14 cellular contexts compared by ENCODE assay signal in genomic region chr11:87359401-87359800, GRCh38.
A peak's percentile ranks its signal among the peaks of the same experiment; 100 is the strongest.
DNase-seq lines count a peak whose midpoint lies in the region; ATAC-seq and TF ChIP-seq lines count a peak whose summit lies in the region.
"Had no signal": no experiment of that assay in that cellular context is flagged by ENCODE, and none has a peak within 500 bp of the region (broad histone marks: within the 10 kb centered on the region; RNA-seq: fewer than 3 reads in every experiment).

No MANE protein-coding gene starts in this region.

- H3K9me3 ChIP-seq in OCI-LY3 (ENCODE audit: insufficient read depth, low read length) (no peaks in the 10 kb centered on the region), transverse colon (no peaks in the 10 kb centered on the region), right atrium auricular region (no peaks in the 10 kb centered on the region)
- H3K9me3 ChIP-seq: heart right ventricle had no signal

- H3K27ac ChIP-seq in OCI-LY3 (ENCODE audit: low read length) (peak overlapping the region; percentile 44; the same call in 1 of the 2 replicates), transverse colon (no peak overlapping the region), right atrium auricular region (no peak overlapping the region)
- H3K27ac ChIP-seq: heart right ventricle had no signal

- no peak for ATAC-seq in left cardiac atrium
- ATAC-seq in HG03175 (IDR thresholded peaks at IDR 0.05; ENCODE audit: unreplicated experiment) = no peak
- ATAC-seq: activated CD8-positive, alpha-beta T cell treated with anti-CD3 and anti-CD28 coated beads, Interleukin-2, amount 10 ng/mL, durations not matched to agents 7 days and 5 days; activated naive CD8-positive, alpha-beta T cell treated with anti-CD3 and anti-CD28 coated beads, Interleukin-2, amount 50 U/mL, for 24 hours; heart right ventricle had no signal

- intact Hi-C loops in transverse colon (cut with DNase I; ENCODE audit: low total_unique reads) = no loop called here
- intact Hi-C loops in left cardiac atrium (cut with DNase I) = loop anchor here in 1 of 2 donors (10.0 kb wide), 1 partner anchor 1185 kb away; no protein-coding TSS in a partner anchor

- H4K20me1 ChIP-seq in OCI-LY3 (ENCODE audit: insufficient read depth, low read length) = no peaks in the 10 kb centered on the region

- H3K27me3 ChIP-seq in OCI-LY3 (ENCODE audit: low read depth, low read length) (no peaks in the 10 kb centered on the region), transverse colon (no peaks in the 10 kb centered on the region), right atrium auricular region (no peaks in the 10 kb centered on the region)
- H3K27me3 ChIP-seq: heart right ventricle had no signal

- H2AFZ ChIP-seq in OCI-LY3 (ENCODE audit: low read depth, low read length) = no peak overlapping the region

- WGBS in transverse colon (ENCODE audit: low coverage in 1 of 2), 2 donors = 40% methylated on average over 6 of the region's 6 CpGs; no CpG with 5 or more reads in 1 of the 2 donors

- H3K79me2 ChIP-seq in OCI-LY3 (ENCODE audit: low read length) = no peaks in the 10 kb centered on the region

- no peak for TF ChIP-seq POLR2A in transverse colon (IDR thresholded peaks at IDR 0.05)

- H3K4me1 ChIP-seq in OCI-LY3 (ENCODE audit: low read length) = peaks cover 53% of the 10 kb centered on the region
- H3K4me1 ChIP-seq in transverse colon = peaks cover 0 to 7% (median 0%) of the 10 kb centered on the region in 4 donors
- peaks cover 0 to 18% of the 10 kb centered on the region in 2 donors for H3K4me1 ChIP-seq in right atrium auricular region

- H3K9ac ChIP-seq in OCI-LY3 (ENCODE audit: low read length) = peak overlapping the region; percentile 34; the same call in 1 of the 2 replicates

- TF ChIP-seq CTCF in OCI-LY3 (IDR thresholded peaks at IDR 0.05; ENCODE audit: low read depth, low read length) = no peak
- TF ChIP-seq CTCF in transverse colon (IDR thresholded peaks at IDR 0.05) = no peak
- TF ChIP-seq CTCF in right atrium auricular region (IDR thresholded peaks at IDR 0.05) = no peak

- no peaks in the 10 kb centered on the region for H3K36me3 ChIP-seq in OCI-LY3 (replicated peaks; ENCODE audit: low read depth, low read length)
- no peaks in the 10 kb centered on the region for H3K36me3 ChIP-seq in transverse colon
- H3K36me3 ChIP-seq in right atrium auricular region = no peaks in the 10 kb centered on the region
- H3K36me3 ChIP-seq: heart right ventricle had no signal

- in situ Hi-C loops in transverse colon (cut with MboI; ENCODE audit: low pct_ligation_motif_present in 1 of 4, low pct_unique_long_range_greater_than_20kb in 1 of 4, low sequenced_read_pairs in 3 of 4) = loop anchor here in 2 of 4 donors (10.0 to 25.0 kb wide), 2 partner anchors 65 to 1203 kb away; no protein-coding TSS in a partner anchor

- DNase-seq in NCI-H748 (lab: John Stamatoyannopoulos, UW; ENCODE audit: unreplicated experiment) = peak; percentile 36
- no peak for DNase-seq in NCI-H748 treated with DMSO at 0.1 percent for 48 hours (lab: John Stamatoyannopoulos, UW)
- peak; percentile 61 to 91 for DNase-seq in NCI-H2081 (lab: John Stamatoyannopoulos, UW)
- peak; percentile 45 for DNase-seq in transverse colon
- DNase-seq in right atrium auricular region (ENCODE audit: low spot score) = no peak
- no peak for DNase-seq in left cardiac atrium
- DNase-seq: activated CD8-positive, alpha-beta T cell treated with anti-CD3 and anti-CD28 coated beads, Interleukin-2, amount 10 ng/mL, durations not matched to agents 7 days and 5 days; activated naive CD8-positive, alpha-beta T cell treated with anti-CD3 and anti-CD28 coated beads, Interleukin-2, amount 50 U/mL, for 24 hours; CD4-positive, alpha-beta memory T cell; heart right ventricle; kidney; retina had no signal

- H3K4me3 ChIP-seq in OCI-LY3 (ENCODE audit: low read length) (peak overlapping the region; percentile 62), transverse colon (no peak overlapping the region), right atrium auricular region (no peak overlapping the region)
- H3K4me3 ChIP-seq: heart right ventricle had no signal

- H3K4me2 ChIP-seq in OCI-LY3 (ENCODE audit: low read length) = peak overlapping the region; percentile 46

- TF ChIP-seq EP300 in transverse colon (IDR thresholded peaks at IDR 0.05; ENCODE audit: low read depth) = no peak

Comparison
In these comparisons a context has a peak if more than half of its experiments do, and no peak if none do; other contexts are left out.
1. DNase-seq: peak in NCI-H748 (single experiment), NCI-H2081 (2 of 2) and transverse colon (single experiment); none in NCI-H748 treated with DMSO at 0.1 percent for 48 hours (single experiment), right atrium auricular region (single experiment) and left cardiac atrium (single experiment).